Comparison of ENCODE assay signal across 23 cellular contexts in genomic region chr2:42904576-42904876, GRCh38.
DNase-seq lines count a peak whose midpoint lies in the region; ATAC-seq and TF ChIP-seq lines count a peak whose summit lies in the region.
"Had no signal": no experiment of that assay in that cellular context is flagged by ENCODE, and none has a peak within 500 bp of the region (broad histone marks: within the 10 kb centered on the region; RNA-seq: fewer than 3 reads in every experiment).

No MANE protein-coding gene starts in this region.

- H3K4me1 Mint-ChIP-seq in CD14-positive monocyte, result peaks cover 32% of the 10 kb centered on the region

- no peaks in the 10 kb centered on the region for H3K36me3 ChIP-seq in Peyer's patch
- H3K36me3 ChIP-seq in stomach smooth muscle (ENCODE audit: control insufficient read depth in 2 of 2, insufficient read depth in 2 of 2, low read length in 2 of 2), result no peaks in the 10 kb centered on the region
- H3K36me3 ChIP-seq in stomach, result no peaks in the 10 kb centered on the region
- H3K36me3 ChIP-seq: sigmoid colon, thyroid gland had no signal

- H3K9ac ChIP-seq in stomach smooth muscle (ENCODE audit: low read length in 2 of 2), result no peak overlapping the region
- H3K9ac ChIP-seq: GM23248 had no signal

- H3K27me3 ChIP-seq in Peyer's patch (no peaks in the 10 kb centered on the region), foreskin keratinocyte (no peaks in the 10 kb centered on the region), stomach smooth muscle (ENCODE audit: control insufficient read depth in 1 of 2, insufficient read depth in 2 of 2, low read length in 2 of 2) (no peaks in the 10 kb centered on the region), stomach (no peaks in the 10 kb centered on the region)
- H3K27me3 ChIP-seq: sigmoid colon, thyroid gland had no signal

- H3K9me3 ChIP-seq in Peyer's patch (no peaks in the 10 kb centered on the region), stomach smooth muscle (ENCODE audit: control insufficient read depth in 2 of 2, low read length in 2 of 2) (no peaks in the 10 kb centered on the region), stomach (no peaks in the 10 kb centered on the region)
- H3K9me3 ChIP-seq: thyroid gland had no signal

- WGBS in stomach, 5 donors, result 88 to 95% (median 91%) methylated on average over 3 of the region's 3 CpGs

- no peaks in the 10 kb centered on the region for H3K36me3 Mint-ChIP-seq in CD14-positive monocyte
- H3K36me3 Mint-ChIP-seq: activated naive CD4-positive, alpha-beta T cell treated with anti-CD3 and anti-CD28 coated beads, Interleukin-2, amount 50 U/mL, for 72 hours had no signal

- no peak overlapping the region for H3K4me3 ChIP-seq in Peyer's patch
- H3K4me3 ChIP-seq in stomach smooth muscle (ENCODE audit: low read length in 2 of 2), result no peak overlapping the region
- H3K4me3 ChIP-seq in stomach, result no peak overlapping the region
- H3K4me3 ChIP-seq: GM23248, sigmoid colon, thyroid gland had no signal

- no peak for TF ChIP-seq EP300 in stomach (IDR thresholded peaks at IDR 0.05)

- no peak overlapping the region for H3K4me3 Mint-ChIP-seq in CD14-positive monocyte
- H3K4me3 Mint-ChIP-seq: activated CD4-positive, alpha-beta memory T cell treated with anti-CD3 and anti-CD28 coated beads, Interleukin-2, amount 10 ng/mL, durations not matched to agents 7 days and 5 days; HFFc6 had no signal

- DNase-seq in Daoy (ENCODE audit: low read depth), result peak; percentile 42
- DNase-seq in Peyer's patch, result no peak
- DNase-seq in foreskin keratinocyte, result no peak
- no peak for DNase-seq in stomach
- no peak for DNase-seq in CD14-positive monocyte (ENCODE audit: low spot score)
- no peak for DNase-seq in SIG-M5 (lab: John Stamatoyannopoulos, UW)
- DNase-seq: activated CD4-positive, alpha-beta memory T cell treated with anti-CD3 and anti-CD28 coated beads, Interleukin-2, amount 10 ng/mL, durations not matched to agents 7 days and 5 days; activated CD8-positive, alpha-beta memory T cell treated with anti-CD3 and anti-CD28 coated beads, Interleukin-2, amount 50 U/mL, for 48 hours; anterior cingulate cortex; glutamatergic neuron; GM23248; HFFc6; NCI-H446; RPMI8226; stimulated activated naive CD4-positive, alpha-beta T cell; thyroid gland had no signal

- intact Hi-C loops in stomach (cut with DNase I; ENCODE audit: low total_unique reads) (no loop called here), CD14-positive monocyte (cut with micrococcal nuclease) (no loop called here)

- TF ChIP-seq CTCF in Peyer's patch (IDR thresholded peaks at IDR 0.05) (no peak), foreskin keratinocyte (conservative IDR thresholded peaks at IDR 0.05) (no peak), stomach (IDR thresholded peaks at IDR 0.05) (no peak), CD14-positive monocyte (IDR thresholded peaks at IDR 0.05) (no peak)

- H3K9me3 Mint-ChIP-seq in CD14-positive monocyte, result peaks cover 0 to 3% (median 0%) of the 10 kb centered on the region in 7 donors
- H3K9me3 Mint-ChIP-seq: activated CD4-positive, alpha-beta memory T cell treated with anti-CD3 and anti-CD28 coated beads, Interleukin-2, amount 10 ng/mL, durations not matched to agents 7 days and 5 days; activated naive CD4-positive, alpha-beta T cell treated with anti-CD3 and anti-CD28 coated beads, Interleukin-2, amount 50 U/mL, for 72 hours; activated T-helper 2 cell treated with anti-CD3 and anti-CD28 coated beads, Interferon-gamma antibody, Interleukin-2, Interleukin-4, amounts not matched to agents 10 μg/mL and 5 μg/mL and 100 μg/mL, durations not matched to agents 14 hours and 24 hours and 36 hours; HFFc6 had no signal

- ATAC-seq in foreskin keratinocyte, result peak; percentile 56
- ATAC-seq: activated CD4-positive, CD25-positive, alpha-beta regulatory T cell treated with anti-CD3 and anti-CD28 coated beads, Interleukin-2, amount 50 U/mL, for 24 hours; activated naive CD4-positive, alpha-beta T cell treated with anti-CD3 and anti-CD28 coated beads, Interleukin-2, amount 50 U/mL, for 72 hours had no signal

- H3K4me1 ChIP-seq in Peyer's patch (peaks cover 0 to 25% (median 6%) of the 10 kb centered on the region in 4 donors), foreskin keratinocyte (peaks cover 12% of the 10 kb centered on the region), stomach smooth muscle (ENCODE audit: control insufficient read depth, insufficient read depth, low read length) (peaks cover 60% of the 10 kb centered on the region), stomach (peaks cover 34 to 54% (median 41%) of the 10 kb centered on the region in 4 donors)

- peak overlapping the region in 1 of 7 donors; percentile 40 for H3K27ac Mint-ChIP-seq in CD14-positive monocyte
- H3K27ac Mint-ChIP-seq: activated CD4-positive, alpha-beta memory T cell treated with anti-CD3 and anti-CD28 coated beads, Interleukin-2, amount 10 ng/mL, durations not matched to agents 7 days and 5 days; activated naive CD4-positive, alpha-beta T cell treated with anti-CD3 and anti-CD28 coated beads, Interleukin-2, amount 50 U/mL, for 72 hours; activated T-helper 2 cell treated with anti-CD3 and anti-CD28 coated beads, Interferon-gamma antibody, Interleukin-2, Interleukin-4, amounts not matched to agents 10 μg/mL and 5 μg/mL and 100 μg/mL, durations not matched to agents 14 hours and 24 hours and 36 hours; HFFc6 had no signal

- peaks cover 0 to 12% (median 9%) of the 10 kb centered on the region in 3 donors for H3K27me3 Mint-ChIP-seq in CD14-positive monocyte (ENCODE audit: low read depth in 3 of 3)

- TF ChIP-seq POLR2A in Peyer's patch (IDR thresholded peaks at IDR 0.05) (no peak), stomach (IDR thresholded peaks at IDR 0.05) (no peak)

- H3K27ac ChIP-seq in Peyer's patch (peak overlapping the region; percentile 14 to 46 (median 34)), foreskin keratinocyte (no peak overlapping the region), stomach smooth muscle (ENCODE audit: low read length) (peak overlapping the region; percentile 86), stomach (peak overlapping the region in 1 of 5 donors; percentile 84)
- H3K27ac ChIP-seq: C4-2B, GM23248, SK-N-MC had no signal
